In genomic region chr4:171130126-171130801, GRCh38 we compare ENCODE assay signal across 18 cellular contexts.
DNase-seq lines count a peak whose midpoint lies in the region; ATAC-seq and TF ChIP-seq lines count a peak whose summit lies in the region.
"Had no signal": no experiment of that assay in that cellular context is flagged by ENCODE, and none has a peak within 500 bp of the region (broad histone marks: within the 10 kb centered on the region; RNA-seq: fewer than 3 reads in every experiment).

No MANE protein-coding gene starts in this region.

- TF ChIP-seq CTCF in epithelial cell of proximal tubule (conservative IDR thresholded peaks at IDR 0.05; ENCODE audit: low read depth, low read length), result no peak

- ATAC-seq in GM18907 (IDR thresholded peaks at IDR 0.05; ENCODE audit: unreplicated experiment) (peak; percentile 45), HG03520 (IDR thresholded peaks at IDR 0.05; ENCODE audit: unreplicated experiment) (no peak)
- ATAC-seq: activated CD8-positive, alpha-beta T cell treated with anti-CD3 and anti-CD28 coated beads, Interleukin-2, amount 10 ng/mL, durations not matched to agents 7 days and 5 days; activated T-helper 17 cell treated with anti-CD3 and anti-CD28 coated beads, Interleukin-2, amount 50 U/mL, for 72 hours; esophagus mucosa; lower lobe of right lung had no signal

- no peak overlapping the region for H3K4me3 ChIP-seq in epithelial cell of proximal tubule (ENCODE audit: low read depth, low read length)
- H3K4me3 ChIP-seq: lower lobe of right lung, SJCRH30, skin epidermis had no signal

- DNase-seq in HuH-7 (ENCODE audit: low spot score) (peak; percentile 1), epithelial cell of proximal tubule (ENCODE audit: low read depth) (peak; percentile 88), pons (ENCODE audit: low spot score) (peak; percentile 35), NCI-H2227 treated with DMSO at 0.1 percent for 48 hours (lab: John Stamatoyannopoulos, UW) (no peak), HPDE6-E6E7 (ENCODE audit: extremely low spot score) (no peak)
- no peak for DNase-seq in stimulated activated CD4-positive, alpha-beta T cell treated with anti-CD3 and anti-CD28 coated beads, Interleukin-4, amount 100 ng/mL, for 1 hour
- DNase-seq: activated CD8-positive, alpha-beta T cell treated with anti-CD3 and anti-CD28 coated beads, Interleukin-2, amount 10 ng/mL, durations not matched to agents 7 days and 5 days; amniotic stem cell; DMS 273 treated with DMSO at 0.1 percent for 48 hours; IMR-90; lower lobe of right lung; NCI-H1092 had no signal

Comparison
In these comparisons a context has a peak if more than half of its experiments do, and no peak if none do; other contexts are left out.
1. DNase-seq: peak in HuH-7 (single experiment), epithelial cell of proximal tubule (single experiment) and pons (single experiment); none in stimulated activated CD4-positive, alpha-beta T cell treated with anti-CD3 and anti-CD28 coated beads, Interleukin-4, amount 100 ng/mL, for 1 hour (single experiment), NCI-H2227 treated with DMSO at 0.1 percent for 48 hours (single experiment) and HPDE6-E6E7 (single experiment).